ENCODE assay signal across 1 cellular context in the genomic region with DNA sequence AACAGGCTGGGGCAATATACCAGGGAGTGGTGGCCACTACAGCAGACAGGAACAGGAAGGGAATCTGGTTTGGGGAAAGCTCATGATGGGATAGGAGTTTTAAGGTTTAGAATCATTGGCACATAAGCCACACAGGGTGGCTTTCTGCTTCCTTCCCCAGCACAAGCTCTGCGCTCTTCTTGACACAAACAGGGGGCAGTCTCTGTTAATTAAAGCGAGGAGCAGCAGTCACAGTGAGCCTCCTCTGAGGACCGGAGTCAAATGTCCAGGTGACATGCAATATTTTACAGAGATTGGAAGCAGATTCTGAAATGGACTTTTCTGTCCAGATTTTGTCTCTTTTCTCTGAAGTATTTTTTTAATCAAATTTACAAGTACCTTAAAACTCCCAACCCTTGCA.
TF ChIP-seq lines count a peak whose summit lies in the region.

No MANE protein-coding gene starts in this region.

TF ChIP-seq in H1, 55 proteins besides CTCF, POLR2A, EP300 and RAD21:
- no peak for TF ChIP-seq NRF1 (IDR thresholded peaks at IDR 0.05; ENCODE audit: low read depth, low read length)
- TF ChIP-seq GTF2F1 (IDR thresholded peaks at IDR 0.05; ENCODE audit: borderline replicate concordance, low read depth, low read length) = no peak
- no peak for TF ChIP-seq HDAC6 (IDR thresholded peaks at IDR 0.05; ENCODE audit: low read depth, low read length)
- TF ChIP-seq POLR2AphosphoS5 (IDR thresholded peaks at IDR 0.05; ENCODE audit: low read depth, low read length) = no peak
- TF ChIP-seq, protein P1, sequence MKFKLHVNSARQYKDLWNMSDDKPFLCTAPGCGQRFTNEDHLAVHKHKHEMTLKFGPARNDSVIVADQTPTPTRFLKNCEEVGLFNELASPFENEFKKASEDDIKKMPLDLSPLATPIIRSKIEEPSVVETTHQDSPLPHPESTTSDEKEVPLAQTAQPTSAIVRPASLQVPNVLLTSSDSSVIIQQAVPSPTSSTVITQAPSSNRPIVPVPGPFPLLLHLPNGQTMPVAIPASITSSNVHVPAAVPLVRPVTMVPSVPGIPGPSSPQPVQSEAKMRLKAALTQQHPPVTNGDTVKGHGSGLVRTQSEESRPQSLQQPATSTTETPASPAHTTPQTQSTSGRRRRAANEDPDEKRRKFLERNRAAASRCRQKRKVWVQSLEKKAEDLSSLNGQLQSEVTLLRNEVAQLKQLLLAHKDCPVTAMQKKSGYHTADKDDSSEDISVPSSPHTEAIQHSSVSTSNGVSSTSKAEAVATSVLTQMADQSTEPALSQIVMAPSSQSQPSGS (IDR thresholded peaks at IDR 0.05; ENCODE audit: low read length) = no peak
- TF ChIP-seq ZNF274 (IDR thresholded peaks at IDR 0.05; ENCODE audit: borderline replicate concordance, extremely low read depth, low read length) = no peak
- TF ChIP-seq RNF2 (IDR thresholded peaks at IDR 0.05; ENCODE audit: borderline replicate concordance, low read depth, low read length, missing control alignments, poor library complexity, severe bottlenecking) = no peak
- no peak for TF ChIP-seq SRF (IDR thresholded peaks at IDR 0.05; ENCODE audit: low read depth, low read length)
- no peak for TF ChIP-seq FOSL1 (IDR thresholded peaks at IDR 0.05; ENCODE audit: insufficient read depth, low read depth, low read length)
- TF ChIP-seq ASH2L (IDR thresholded peaks at IDR 0.05; ENCODE audit: low read length) = no peak
- TF ChIP-seq TEAD4 (IDR thresholded peaks at IDR 0.05; ENCODE audit: low read depth, low read length) = no peak
- TF ChIP-seq SAP30 (IDR thresholded peaks at IDR 0.05; ENCODE audit: insufficient read depth, insufficient replicate concordance, low read length) = no peak
- no peak for TF ChIP-seq SIX5 (IDR thresholded peaks at IDR 0.05; ENCODE audit: low read depth, low read length)
- no peak for TF ChIP-seq PHF8 (conservative IDR thresholded peaks at IDR 0.05; ENCODE audit: low read depth, low read length)
- TF ChIP-seq TAF1 (IDR thresholded peaks at IDR 0.05; ENCODE audit: low read depth, low read length) = no peak
- TF ChIP-seq SIN3A (conservative IDR thresholded peaks at IDR 0.05 in 1 of 2, IDR thresholded peaks at IDR 0.05 in 1 of 2; ENCODE audit: low read depth in 1 of 2, low read length in 2 of 2) = no peak
- no peak for TF ChIP-seq SP2 (IDR thresholded peaks at IDR 0.05; ENCODE audit: low read length)
- TF ChIP-seq MAFK (IDR thresholded peaks at IDR 0.05; ENCODE audit: low read depth, low read length) = no peak
TF ChIP-seq in H1: peak in this region for 0.
